ENCODE assay signal across 32 cellular contexts in genomic region chr1:110585426-110585825, GRCh38. TPM values are rescaled to one million over a fixed set of nuclear protein-coding genes. Genes with fewer than 3 reads are reported as not detected.
"Had no signal": no experiment of that assay in that cellular context is flagged by ENCODE, and none has a peak within 500 bp of the region (broad histone marks: within the 10 kb centered on the region; RNA-seq: fewer than 3 reads in every experiment).

No MANE protein-coding gene starts in this region.

- H3K4me3 Mint-ChIP-seq: dendritic cell treated with granulocyte-macrophage colony-stimulating factor and Interleukin-4, amounts not matched to agents 40 ng/mL and 50 ng/mL, for 4 days; immature natural killer cell; memory B cell; naive thymus-derived CD4-positive, alpha-beta T cell; nephron; neural progenitor cell had no signal

- H3K27ac Mint-ChIP-seq: dendritic cell treated with granulocyte-macrophage colony-stimulating factor and Interleukin-4, amounts not matched to agents 40 ng/mL and 50 ng/mL, for 4 days; immature natural killer cell; memory B cell; naive thymus-derived CD4-positive, alpha-beta T cell; nephron; neural progenitor cell; progenitor cell of endocrine pancreas had no signal

- H3K36me3 Mint-ChIP-seq: immature natural killer cell; memory B cell; naive thymus-derived CD4-positive, alpha-beta T cell; neural progenitor cell had no signal

- DNase-seq: central memory CD4-positive, alpha-beta T cell; effector memory CD4-positive, alpha-beta T cell; foreskin keratinocyte; heart right ventricle; hippocampal formation; immature natural killer cell; islet precursor cell; kidney glomerular epithelial cell; midbrain; naive thymus-derived CD4-positive, alpha-beta T cell; right lobe of liver; stimulated activated CD4-positive, alpha-beta T cell treated with anti-CD3 and anti-CD28 coated beads, Interleukin-12 subunit alpha, Interleukin-12 subunit beta, amount 100 ng/mL, for 4 hours; stimulated activated CD4-positive, alpha-beta T cell treated with anti-CD3 and anti-CD28 coated beads, Interleukin-1b, Interleukin-23, amount 100 ng/mL, for 48 hours; stimulated activated CD4-positive, alpha-beta T cell treated with anti-CD3 and anti-CD28 coated beads, Interleukin-4, amount 100 ng/mL, for 1 hour; stimulated activated CD8-positive, alpha-beta memory T cell treated with anti-CD3 and anti-CD28 coated beads, Interleukin-4, amount 100 ng/mL, for 48 hours; stimulated activated naive CD4-positive, alpha-beta T cell treated with Interleukin-2 at 50 U/mL for 16 hours had no signal

- H3K9me3 Mint-ChIP-seq: dendritic cell treated with granulocyte-macrophage colony-stimulating factor and Interleukin-4, amounts not matched to agents 40 ng/mL and 50 ng/mL, for 4 days; immature natural killer cell; memory B cell; naive thymus-derived CD4-positive, alpha-beta T cell; nephron; neural progenitor cell had no signal

- ATAC-seq: foreskin keratinocyte; gastroesophageal sphincter; heart right ventricle; naive thymus-derived CD4-positive, alpha-beta T cell had no signal

- H3K9me3 ChIP-seq: esophagus muscularis mucosa, gastroesophageal sphincter, heart right ventricle, right lobe of liver, thoracic aorta, tibial nerve had no signal

- H3K36me3 ChIP-seq: esophagus muscularis mucosa, gastroesophageal sphincter, heart right ventricle, neural progenitor cell, right lobe of liver, thoracic aorta, tibial nerve had no signal

- H3K27ac ChIP-seq: esophagus muscularis mucosa, foreskin keratinocyte, gastroesophageal sphincter, heart right ventricle, neural progenitor cell, parathyroid adenoma, right lobe of liver, thoracic aorta, tibial nerve had no signal

- H3K4me3 ChIP-seq: esophagus muscularis mucosa, gastroesophageal sphincter, heart right ventricle, lung, neural progenitor cell, right lobe of liver, smooth muscle cell, thoracic aorta, tibial nerve had no signal

- H3K4me1 ChIP-seq: foreskin keratinocyte, heart right ventricle, neural progenitor cell, parathyroid adenoma, right lobe of liver had no signal

- H3K9ac ChIP-seq: neural progenitor cell, parathyroid adenoma had no signal

- H2AFZ ChIP-seq: neural progenitor cell, parathyroid adenoma had no signal

- H3K79me2 ChIP-seq: parathyroid adenoma had no signal

- H3K4me1 Mint-ChIP-seq: memory B cell; naive thymus-derived CD4-positive, alpha-beta T cell; nephron had no signal

- H3K4me2 ChIP-seq: neural progenitor cell, smooth muscle cell had no signal

- H3K27me3 ChIP-seq: foreskin keratinocyte, gastroesophageal sphincter, right lobe of liver, tibial nerve had no signal

RNA-seq across cellular contexts. Expression of gene KCNA2, which starts 20.7 kb away (rescaled TPM):
- total RNA-seq: endothelial cell of umbilical vein, epithelial cell of proximal tubule, foreskin keratinocyte, osteoblast had no signal
- polyA plus RNA-seq: endothelial cell of umbilical vein; fibroblast of lung; foreskin keratinocyte; immature natural killer cell; naive thymus-derived CD4-positive, alpha-beta T cell had no signal
